Comparison of ENCODE assay signal across 13 cellular contexts in genomic region chr10:61612451-61612850, GRCh38. TPM values are rescaled to one million over a fixed set of nuclear protein-coding genes. Genes with fewer than 3 reads are reported as not detected.
DNase-seq lines count a peak whose midpoint lies in the region; ATAC-seq and TF ChIP-seq lines count a peak whose summit lies in the region.
"Had no signal": no experiment of that assay in that cellular context is flagged by ENCODE, and none has a peak within 500 bp of the region (broad histone marks: within the 10 kb centered on the region; RNA-seq: fewer than 3 reads in every experiment).

No MANE protein-coding gene starts in this region.

- H3K36me3 Mint-ChIP-seq in GM23338 (ENCODE audit: low read depth) (no peaks in the 10 kb centered on the region), mesothelial cell of epicardium (no peaks in the 10 kb centered on the region)
- H3K36me3 Mint-ChIP-seq: IgD-negative memory B cell had no signal

- H4K91ac ChIP-seq in IMR-90 (ENCODE audit: insufficient read depth, low read depth, low read length): no peak overlapping the region

- H3K4me1 ChIP-seq in GM23338 (ENCODE audit: insufficient read depth): no peaks in the 10 kb centered on the region
- H3K4me1 ChIP-seq in IMR-90 (ENCODE audit: control insufficient read depth, insufficient read depth, low read length): peaks cover 5% of the 10 kb centered on the region
- no peaks in the 10 kb centered on the region for H3K4me1 ChIP-seq in foreskin keratinocyte

- H2AFZ ChIP-seq in GM23338 (peak overlapping the region; percentile 29; the same call in 1 of the 2 replicates), IMR-90 (replicated peaks; ENCODE audit: low read length, poor library complexity) (no peak overlapping the region)

- H3K4me3 Mint-ChIP-seq in GM23338 (no peak overlapping the region), mesothelial cell of epicardium (no peak overlapping the region)
- H3K4me3 Mint-ChIP-seq: H9, IgD-negative memory B cell had no signal

- no peak overlapping the region for H2AK9ac ChIP-seq in IMR-90 (replicated peaks; ENCODE audit: low read depth, low read length, poor library complexity)

- H3F3A ChIP-seq in GM23338 (replicated peaks; ENCODE audit: low read depth): no peaks in the 10 kb centered on the region

- H3K4ac ChIP-seq in IMR-90 (ENCODE audit: low read depth, low read length): no peak overlapping the region

- H3K4me1 Mint-ChIP-seq in GM23338 (peaks cover 3% of the 10 kb centered on the region; the same call in 2 of the 3 replicates), mesothelial cell of epicardium (peaks cover 57% of the 10 kb centered on the region)
- H3K4me1 Mint-ChIP-seq: IgD-negative memory B cell had no signal

- H2BK5ac ChIP-seq in IMR-90 (ENCODE audit: low read depth, low read length, poor library complexity, severe bottlenecking): no peak overlapping the region

- no peak overlapping the region for H3K56ac ChIP-seq in IMR-90 (ENCODE audit: extremely low read depth, insufficient read depth, low read length)

- no peak overlapping the region for H3K27ac Mint-ChIP-seq in GM23338
- peak overlapping the region; percentile 62 for H3K27ac Mint-ChIP-seq in mesothelial cell of epicardium
- H3K27ac Mint-ChIP-seq: H9, IgD-negative memory B cell had no signal

- H3K79me1 ChIP-seq in IMR-90 (ENCODE audit: low read depth in 1 of 2, low read length in 2 of 2): no peaks in the 10 kb centered on the region

- peak overlapping the region; percentile 40; the same call in 1 of the 2 replicates for H3K18ac ChIP-seq in IMR-90 (ENCODE audit: low read depth, low read length)

- no peak for TF ChIP-seq RAD21 in IMR-90 (IDR thresholded peaks at IDR 0.05; ENCODE audit: low read length)

- H2BK120ac ChIP-seq in IMR-90 (ENCODE audit: low read depth, low read length): no peak overlapping the region

- in situ Hi-C loops in IMR-90 (cut with MboI; ENCODE audit: low sequenced_read_pairs): no loop called here

- no peak for DNase-seq in GM23338 (ENCODE audit: low spot score)
- no peak for DNase-seq in IMR-90
- DNase-seq in mesothelial cell of epicardium (ENCODE audit: low spot score in 2 of 2, unreplicated experiment in 2 of 2): no peak
- DNase-seq in foreskin keratinocyte: no peak
- no peak for DNase-seq in NOMO-1 treated with dmso at 0.1 percent for 144 hours (lab: John Stamatoyannopoulos, UW; ENCODE audit: unreplicated experiment)
- DNase-seq: H9, NCI-H1436 treated with DMSO at 0.1 percent for 48 hours, NCI-H526 treated with DMSO at 0.1 percent for 48 hours, SHP77 treated with DMSO at 0.1 percent for 48 hours, SW 1271 had no signal

- no peak overlapping the region for H3K23ac ChIP-seq in IMR-90 (ENCODE audit: low read depth, low read length)

- H4K5ac ChIP-seq in IMR-90 (ENCODE audit: low read depth, low read length): no peak overlapping the region; the same call in 1 of the 2 replicates

- H3K27me3 ChIP-seq in GM23338 (ENCODE audit: insufficient read depth) (no peaks in the 10 kb centered on the region), IMR-90 (ENCODE audit: control insufficient read depth, insufficient read depth, low read length) (no peaks in the 10 kb centered on the region), foreskin keratinocyte (no peaks in the 10 kb centered on the region)

- no peak overlapping the region for H3K9ac ChIP-seq in IMR-90 (ENCODE audit: low read depth, low read length)

- H3K79me2 ChIP-seq in GM23338 (replicated peaks; ENCODE audit: insufficient read depth): no peaks in the 10 kb centered on the region

- no peak overlapping the region for H3K14ac ChIP-seq in IMR-90 (replicated peaks; ENCODE audit: low read depth, low read length)

- BruUV-seq in IMR-90 (replicated peaks; lab: Mats Ljungman, UMichigan): no TSS peak

- no CpG with 5 or more reads among the region's 3 CpGs for WGBS in IMR-90 (ENCODE audit: extremely low coverage in 2 of 2, insufficient read length in 1 of 2), 2 experiments

- intact Hi-C loops in IMR-90 (cut with micrococcal nuclease): no loop called here

- H3K4me2 ChIP-seq in GM23338 (no peak overlapping the region), IMR-90 (ENCODE audit: low read depth, low read length) (no peak overlapping the region)

- no peak overlapping the region for H4K8ac ChIP-seq in IMR-90 (ENCODE audit: low read depth in 2 of 2, low read length in 2 of 2)

- H3K9me1 ChIP-seq in IMR-90 (ENCODE audit: insufficient read depth, low read length): no peaks in the 10 kb centered on the region

- no peaks in the 10 kb centered on the region for H3K9me3 Mint-ChIP-seq in GM23338
- no peaks in the 10 kb centered on the region for H3K9me3 Mint-ChIP-seq in mesothelial cell of epicardium
- H3K9me3 Mint-ChIP-seq: H9, IgD-negative memory B cell had no signal

- H2AK5ac ChIP-seq in IMR-90 (ENCODE audit: low read depth, low read length): no peak overlapping the region

- H3K27ac ChIP-seq in GM23338 (ENCODE audit: low read depth) (no peak overlapping the region), IMR-90 (ENCODE audit: insufficient read depth, low read length) (no peak overlapping the region), VCaP (peak overlapping the region; percentile 63), foreskin keratinocyte (no peak overlapping the region)

- no peak overlapping the region for H2BK20ac ChIP-seq in IMR-90 (ENCODE audit: low read depth, low read length)

- TF ChIP-seq CTCF in GM23338 (conservative IDR thresholded peaks at IDR 0.05; ENCODE audit: low read depth in 2 of 2): no peak
- TF ChIP-seq CTCF in IMR-90 (conservative IDR thresholded peaks at IDR 0.05; ENCODE audit: low read depth, low read length): no peak
- no peak for TF ChIP-seq CTCF in VCaP (conservative IDR thresholded peaks at IDR 0.05)
- TF ChIP-seq CTCF in mesothelial cell of epicardium (IDR thresholded peaks at IDR 0.05; ENCODE audit: unreplicated experiment): no peak
- TF ChIP-seq CTCF in foreskin keratinocyte (conservative IDR thresholded peaks at IDR 0.05): no peak

- dilution Hi-C loops in IMR-90 (cut with HindIII; ENCODE audit: low sequenced_read_pairs, unreplicated experiment): no loop called here

- no peak for ATAC-seq in GM23338
- ATAC-seq in IMR-90 (ENCODE audit: low read depth): no peak
- ATAC-seq in foreskin keratinocyte: no peak
- ATAC-seq in HG03025 (IDR thresholded peaks at IDR 0.05; ENCODE audit: low FRiP score, unreplicated experiment): no peak

- H3K36me3 ChIP-seq in GM23338 (ENCODE audit: insufficient read depth) (no peaks in the 10 kb centered on the region), IMR-90 (ENCODE audit: control insufficient read depth, insufficient read depth, low read length) (no peaks in the 10 kb centered on the region)

- CTCF ChIA-PET in IMR-90 (lab: Yijun Ruan, JAX): no interaction called here

- no peaks in the 10 kb centered on the region for H3K9me2 ChIP-seq in GM23338 (ENCODE audit: insufficient read depth)

- TF ChIP-seq POLR2A in IMR-90 (IDR thresholded peaks at IDR 0.05; ENCODE audit: low read depth, low read length): no peak

- H3K27me3 Mint-ChIP-seq in GM23338 (ENCODE audit: insufficient read depth, low read depth, poor library complexity) (peaks cover 4% of the 10 kb centered on the region), mesothelial cell of epicardium (ENCODE audit: low read depth) (no peaks in the 10 kb centered on the region)
- H3K27me3 Mint-ChIP-seq: IgD-negative memory B cell had no signal

- no peaks in the 10 kb centered on the region for H3K9me3 ChIP-seq in IMR-90 (ENCODE audit: control insufficient read depth, insufficient read depth, low read length)

- POLR2A ChIA-PET in IMR-90 (lab: Charles Lee; ENCODE audit: unreplicated experiment): no interaction called here

- H4K20me1 ChIP-seq in GM23338 (replicated peaks; ENCODE audit: insufficient read depth): no peaks in the 10 kb centered on the region
- no peaks in the 10 kb centered on the region for H4K20me1 ChIP-seq in IMR-90 (ENCODE audit: insufficient read depth, low read length)

- H3K4me3 ChIP-seq in GM23338 (no peak overlapping the region), IMR-90 (ENCODE audit: insufficient read depth, low read depth, low read length) (no peak overlapping the region)

- H2BK15ac ChIP-seq in IMR-90 (ENCODE audit: low read depth, low read length): no peak overlapping the region

TF ChIP-seq in GM23338, 12 proteins besides CTCF, POLR2A, EP300 and RAD21 (continues in another document):
- TF ChIP-seq CREB1 (CRISPR knock-in tag; IDR thresholded peaks at IDR 0.05; ENCODE audit: low read depth): no peak
- TF ChIP-seq NANOG (IDR thresholded peaks at IDR 0.05; ENCODE audit: borderline replicate concordance): no peak
- TF ChIP-seq, protein P1, sequence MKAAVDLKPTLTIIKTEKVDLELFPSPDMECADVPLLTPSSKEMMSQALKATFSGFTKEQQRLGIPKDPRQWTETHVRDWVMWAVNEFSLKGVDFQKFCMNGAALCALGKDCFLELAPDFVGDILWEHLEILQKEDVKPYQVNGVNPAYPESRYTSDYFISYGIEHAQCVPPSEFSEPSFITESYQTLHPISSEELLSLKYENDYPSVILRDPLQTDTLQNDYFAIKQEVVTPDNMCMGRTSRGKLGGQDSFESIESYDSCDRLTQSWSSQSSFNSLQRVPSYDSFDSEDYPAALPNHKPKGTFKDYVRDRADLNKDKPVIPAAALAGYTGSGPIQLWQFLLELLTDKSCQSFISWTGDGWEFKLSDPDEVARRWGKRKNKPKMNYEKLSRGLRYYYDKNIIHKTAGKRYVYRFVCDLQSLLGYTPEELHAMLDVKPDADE (IDR thresholded peaks at IDR 0.05): no peak
- TF ChIP-seq STAT1 (IDR thresholded peaks at IDR 0.05; ENCODE audit: unreplicated experiment): no peak

TF ChIP-seq in IMR-90, 13 proteins besides CTCF, POLR2A, EP300 and RAD21 (continues in another document):
- TF ChIP-seq, protein P2, sequence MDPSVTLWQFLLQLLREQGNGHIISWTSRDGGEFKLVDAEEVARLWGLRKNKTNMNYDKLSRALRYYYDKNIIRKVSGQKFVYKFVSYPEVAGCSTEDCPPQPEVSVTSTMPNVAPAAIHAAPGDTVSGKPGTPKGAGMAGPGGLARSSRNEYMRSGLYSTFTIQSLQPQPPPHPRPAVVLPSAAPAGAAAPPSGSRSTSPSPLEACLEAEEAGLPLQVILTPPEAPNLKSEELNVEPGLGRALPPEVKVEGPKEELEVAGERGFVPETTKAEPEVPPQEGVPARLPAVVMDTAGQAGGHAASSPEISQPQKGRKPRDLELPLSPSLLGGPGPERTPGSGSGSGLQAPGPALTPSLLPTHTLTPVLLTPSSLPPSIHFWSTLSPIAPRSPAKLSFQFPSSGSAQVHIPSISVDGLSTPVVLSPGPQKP (IDR thresholded peaks at IDR 0.05; ENCODE audit: borderline replicate concordance, low read depth, low read length): no peak
- TF ChIP-seq NFE2L2 (IDR thresholded peaks at IDR 0.05; ENCODE audit: low read depth, low read length) (no peak), BHLHE40 (IDR thresholded peaks at IDR 0.05; ENCODE audit: low read depth, low read length) (no peak)

RNA-seq across cellular contexts. Expression of gene CABCOCO1, which starts 50.3 kb away (rescaled TPM):
- total RNA-seq in GM23338 (2014; rRNA removed; shearing (Covaris generic)): not detected in 2 replicates
- polyA plus RNA-seq in GM23338 (2016; fragmentation: Nextera tagmentation; extraction: Ambion mirVana): not detected in 2 replicates
- total RNA-seq in IMR-90 (2012; rRNA removed): under 0.01 and 0.18 TPM in 2 replicates
- 0.19 and 0.31 TPM in 2 replicates for polyA plus RNA-seq in IMR-90 (2012; rRNA removed)
- polyA plus RNA-seq in IMR-90 (2012; cell fraction: cytosol; rRNA removed): not detected in 2 replicates
- not detected in 2 replicates for polyA plus RNA-seq in IMR-90 (2012; cell fraction: nucleus; rRNA removed; ENCODE audit: low replicate concordance)
- 2.5 to 4.8 TPM (median 2.5 TPM) in 3 replicates for total RNA-seq in mesothelial cell of epicardium
- total RNA-seq in foreskin keratinocyte: not detected in 2 replicates
- polyA plus RNA-seq in foreskin keratinocyte: not detected in 2 replicates
- total RNA-seq: H9 had no signal
- polyA plus RNA-seq: IgD-negative memory B cell had no signal
